In the genomic region with DNA sequence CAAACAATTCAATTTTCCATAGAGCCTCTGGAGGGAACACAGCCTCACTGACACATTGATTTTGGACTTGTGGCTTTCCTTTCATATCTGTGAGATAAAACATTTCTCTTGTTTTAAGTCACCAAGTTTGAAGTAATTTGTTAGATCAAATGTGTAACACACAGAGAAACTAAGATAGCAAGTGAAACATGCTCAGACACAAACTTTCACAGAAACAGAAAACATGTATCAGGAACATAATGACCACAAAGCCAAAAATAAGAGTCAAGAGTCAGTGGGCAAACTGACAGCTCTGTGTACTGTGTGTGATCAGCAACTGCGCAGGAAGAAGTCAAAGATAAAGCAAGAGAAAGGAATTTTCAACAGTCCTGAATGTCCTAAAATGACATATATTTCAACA, we compare ENCODE assay signal across 17 cellular contexts.
DNase-seq lines count a peak whose midpoint lies in the region; ATAC-seq and TF ChIP-seq lines count a peak whose summit lies in the region.
"Had no signal": no experiment of that assay in that cellular context is flagged by ENCODE, and none has a peak within 500 bp of the region (broad histone marks: within the 10 kb centered on the region; RNA-seq: fewer than 3 reads in every experiment).

No MANE protein-coding gene starts in this region.

- H3K9me3 ChIP-seq in upper lobe of left lung, result peaks cover 0 to 8% (median 0%) of the 10 kb centered on the region in 4 donors

- no peaks in the 10 kb centered on the region for H3K4me1 ChIP-seq in upper lobe of left lung

- no peaks in the 10 kb centered on the region for H3K27me3 ChIP-seq in dorsolateral prefrontal cortex
- H3K27me3 ChIP-seq in upper lobe of left lung, result no peaks in the 10 kb centered on the region

- H3K36me3 ChIP-seq in upper lobe of left lung, result no peaks in the 10 kb centered on the region

- H3K27me3 Mint-ChIP-seq in T-cell, result no peaks in the 10 kb centered on the region
- H3K27me3 Mint-ChIP-seq: natural killer cell treated with Interleukin-12 subunit alpha and Interleukin-12 subunit beta and Interleukin-15 and Interleukin-18, amount 100 ng/mL, for 72 hours had no signal

- peak; percentile 94 for ATAC-seq in GM19324 (IDR thresholded peaks at IDR 0.05; ENCODE audit: low FRiP score, unreplicated experiment)
- peak; percentile 98 for ATAC-seq in HG02588 (IDR thresholded peaks at IDR 0.05; ENCODE audit: unreplicated experiment)
- ATAC-seq in HG03342 (IDR thresholded peaks at IDR 0.05; ENCODE audit: unreplicated experiment), result peak; percentile 96
- no peak for ATAC-seq in upper lobe of left lung (ENCODE audit: low FRiP score in 2 of 2)
- ATAC-seq in T-cell (replicated peaks in 1 of 4), result no peak
- ATAC-seq: natural killer cell treated with Interleukin-12 subunit alpha and Interleukin-12 subunit beta and Interleukin-15 and Interleukin-18, amount 100 ng/mL, for 72 hours had no signal

- no peak overlapping the region for H3K27ac Mint-ChIP-seq in T-cell
- H3K27ac Mint-ChIP-seq: natural killer cell treated with Interleukin-12 subunit alpha and Interleukin-12 subunit beta and Interleukin-15 and Interleukin-18, amount 100 ng/mL, for 72 hours had no signal

- TF ChIP-seq CTCF in dorsolateral prefrontal cortex (IDR thresholded peaks at IDR 0.05 in 54 of 56, conservative IDR thresholded peaks at IDR 0.05 in 2 of 56; ENCODE audit: low read depth in 1 of 56, partially characterized antibody in 56 of 56) (no peak), upper lobe of left lung (IDR thresholded peaks at IDR 0.05) (no peak)

- CTCF ChIA-PET in T-cell (lab: Charles Lee), result no interaction called here

- DNase-seq in dorsolateral prefrontal cortex, result no peak
- DNase-seq in upper lobe of left lung, result no peak
- no peak for DNase-seq in T-cell
- DNase-seq in LoVo (ENCODE audit: low spot score), result no peak
- DNase-seq: ACHN; activated CD4-positive, CD25-positive, alpha-beta regulatory T cell; activated gamma-delta T cell treated with Interleukin-2 at 50 U/mL for 16 hours; DMS79; HCEC 1CT; NCI-H446 treated with DMSO at 0.1 percent for 48 hours; SIG-M5 had no signal

- H3K9me3 Mint-ChIP-seq in T-cell, result peaks cover 10 to 27% (median 19%) of the 10 kb centered on the region in 3 donors

- no peak for TF ChIP-seq EP300 in upper lobe of left lung (IDR thresholded peaks at IDR 0.05)

- no peaks in the 10 kb centered on the region for H3K4me1 Mint-ChIP-seq in T-cell

- 81 to 89% methylated on average over 1 of the region's 1 CpG for WGBS in upper lobe of left lung, 2 donors

- H3K36me3 Mint-ChIP-seq in T-cell, result no peaks in the 10 kb centered on the region
- H3K36me3 Mint-ChIP-seq: natural killer cell treated with Interleukin-12 subunit alpha and Interleukin-12 subunit beta and Interleukin-15 and Interleukin-18, amount 100 ng/mL, for 72 hours had no signal

- H3K4me3 Mint-ChIP-seq in T-cell, result no peak overlapping the region
- H3K4me3 Mint-ChIP-seq: natural killer cell treated with Interleukin-12 subunit alpha and Interleukin-12 subunit beta and Interleukin-15 and Interleukin-18, amount 100 ng/mL, for 72 hours had no signal

- POLR2A ChIA-PET in T-cell (lab: Charles Lee), result no interaction called here

- intact Hi-C loops in dorsolateral prefrontal cortex (cut with DNase I), result no loop called here

- TF ChIP-seq POLR2A in upper lobe of left lung (IDR thresholded peaks at IDR 0.05), result no peak

- H3K27ac ChIP-seq in dorsolateral prefrontal cortex, result no peak overlapping the region
- H3K27ac ChIP-seq in upper lobe of left lung, result no peak overlapping the region
- H3K27ac ChIP-seq: skin epidermis had no signal

- peak overlapping the region; percentile 41; the same call in 1 of the 2 replicates for H3K4me3 ChIP-seq in GM08714 (ENCODE audit: low read length)
- H3K4me3 ChIP-seq in dorsolateral prefrontal cortex, result no peak overlapping the region
- no peak overlapping the region for H3K4me3 ChIP-seq in upper lobe of left lung
- H3K4me3 ChIP-seq: skin epidermis had no signal

Comparison
In these comparisons a context has a peak if more than half of its experiments do, and no peak if none do; other contexts are left out.
1. ATAC-seq: peak in GM19324 (single experiment), HG02588 (single experiment) and HG03342 (single experiment); none in upper lobe of left lung (0 of 2) and T-cell (0 of 4).